ENCODE assay signal across 29 cellular contexts in genomic region chr2:118683460-118683859, GRCh38.
"Had no signal": no experiment of that assay in that cellular context is flagged by ENCODE, and none has a peak within 500 bp of the region (broad histone marks: within the 10 kb centered on the region; RNA-seq: fewer than 3 reads in every experiment).

No MANE protein-coding gene starts in this region.

- FAIRE-seq: small intestine had no signal

- H3K27ac ChIP-seq: neural progenitor cell, ovary, parathyroid adenoma, psoas muscle, sigmoid colon, suprapubic skin, testis, tibial artery, transverse colon, upper lobe of right lung, uterus had no signal

- H3K4me2 ChIP-seq: neural progenitor cell had no signal

- H3K36me3 ChIP-seq: neural progenitor cell, ovary, sigmoid colon, suprapubic skin, tibial artery, transverse colon, upper lobe of right lung, uterus had no signal

- H3K4me3 ChIP-seq: neural progenitor cell, ovary, psoas muscle, sigmoid colon, suprapubic skin, testis, tibial artery, transverse colon, upper lobe of right lung, uterus had no signal

- H3K4me1 Mint-ChIP-seq: natural killer cell; nephron; stimulated activated effector memory CD8-positive, alpha-beta T cell treated with anti-CD3 and anti-CD28 coated beads, Interleukin-12 subunit alpha, Interleukin-12 subunit beta, amount 100 ng/mL, for 72 hours; stimulated activated naive CD8-positive, alpha-beta T cell treated with anti-CD3 and anti-CD28 coated beads, Interleukin-15, amount 100 ng/mL, for 72 hours had no signal

- H3K36me3 Mint-ChIP-seq: natural killer cell; neural progenitor cell; stimulated activated effector memory CD8-positive, alpha-beta T cell treated with anti-CD3 and anti-CD28 coated beads, Interleukin-12 subunit alpha, Interleukin-12 subunit beta, amount 100 ng/mL, for 72 hours; type B pancreatic cell had no signal

- H3K9ac ChIP-seq: neural progenitor cell, parathyroid adenoma had no signal

- H3K4me3 Mint-ChIP-seq: naive thymus-derived CD4-positive, alpha-beta T cell; natural killer cell; nephron; neural progenitor cell; stimulated activated effector memory CD8-positive, alpha-beta T cell treated with anti-CD3 and anti-CD28 coated beads, Interleukin-12 subunit alpha, Interleukin-12 subunit beta, amount 100 ng/mL, for 72 hours; stimulated activated naive CD8-positive, alpha-beta T cell treated with anti-CD3 and anti-CD28 coated beads, Interleukin-15, amount 100 ng/mL, for 72 hours; type B pancreatic cell had no signal

- H3K79me2 ChIP-seq: parathyroid adenoma had no signal

- DNase-seq: naive thymus-derived CD4-positive, alpha-beta T cell; natural killer cell; occipital lobe; ovary; posterior cingulate gyrus; psoas muscle; right cardiac atrium; sigmoid colon; small intestine; stimulated activated CD4-positive, alpha-beta T cell treated with anti-CD3 and anti-CD28 coated beads, Interleukin-15, amount 100 ng/mL, for 24 hours; stimulated activated CD4-positive, alpha-beta T cell treated with anti-CD3 and anti-CD28 coated beads, Interleukin-2, amount 100 ng/mL, for 24 hours; stimulated activated CD4-positive, alpha-beta T cell treated with anti-CD3 and anti-CD28 coated beads, Interleukin-2, amount 100 ng/mL, for 48 hours; stimulated activated CD4-positive, alpha-beta T cell treated with anti-CD3 and anti-CD28 coated beads, Interleukin-4, amount 100 ng/mL, for 24 hours; stimulated activated naive CD4-positive, alpha-beta T cell; stimulated activated naive CD8-positive, alpha-beta T cell treated with anti-CD3 and anti-CD28 coated beads, Interleukin-15, amount 100 ng/mL, for 72 hours; stimulated activated naive CD8-positive, alpha-beta T cell treated with anti-CD3 and anti-CD28 coated beads, Interleukin-15, Interleukin-2, amounts not matched to agents 100 U/mL and 50 U/mL, for 24 hours; substantia nigra; testis; tibial artery; transverse colon; upper lobe of right lung; uterus had no signal

- H3K9me3 ChIP-seq: ovary, psoas muscle, sigmoid colon, suprapubic skin, testis, tibial artery, transverse colon, upper lobe of right lung, uterus had no signal

- H3K9me3 Mint-ChIP-seq: natural killer cell; nephron; stimulated activated effector memory CD8-positive, alpha-beta T cell treated with anti-CD3 and anti-CD28 coated beads, Interleukin-12 subunit alpha, Interleukin-12 subunit beta, amount 100 ng/mL, for 72 hours; stimulated activated naive CD8-positive, alpha-beta T cell treated with anti-CD3 and anti-CD28 coated beads, Interleukin-15, amount 100 ng/mL, for 72 hours; type B pancreatic cell had no signal

- ATAC-seq: naive thymus-derived CD4-positive, alpha-beta T cell; natural killer cell; psoas muscle; right cardiac atrium; stimulated activated effector memory CD8-positive, alpha-beta T cell treated with anti-CD3 and anti-CD28 coated beads, Interleukin-12 subunit alpha, Interleukin-12 subunit beta, amount 100 ng/mL, for 72 hours; stimulated activated naive CD8-positive, alpha-beta T cell treated with anti-CD3 and anti-CD28 coated beads, Interleukin-15, amount 100 ng/mL, for 72 hours; stimulated activated naive CD8-positive, alpha-beta T cell treated with anti-CD3 and anti-CD28 coated beads, Interleukin-15, Interleukin-2, amounts not matched to agents 100 U/mL and 50 U/mL, for 24 hours; upper lobe of right lung had no signal

- H3K4me1 ChIP-seq: neural progenitor cell, parathyroid adenoma, psoas muscle, sigmoid colon, suprapubic skin, testis, tibial artery, transverse colon, upper lobe of right lung, uterus had no signal

- H3K27ac Mint-ChIP-seq: naive thymus-derived CD4-positive, alpha-beta T cell; natural killer cell; nephron; progenitor cell of endocrine pancreas; stimulated activated effector memory CD8-positive, alpha-beta T cell treated with anti-CD3 and anti-CD28 coated beads, Interleukin-12 subunit alpha, Interleukin-12 subunit beta, amount 100 ng/mL, for 72 hours had no signal

- H3K27me3 ChIP-seq: ovary, sigmoid colon, suprapubic skin, testis, transverse colon, upper lobe of right lung, uterus had no signal

- H2AFZ ChIP-seq: neural progenitor cell, parathyroid adenoma had no signal
